11 cellular contexts compared by ENCODE assay signal in genomic region chr5:92863666-92864065, GRCh38.
"Had no signal": no experiment of that assay in that cellular context is flagged by ENCODE, and none has a peak within 500 bp of the region (broad histone marks: within the 10 kb centered on the region; RNA-seq: fewer than 3 reads in every experiment).

No MANE protein-coding gene starts in this region.

- DNase-seq: GM23248, GOT3, H7, H9, HCEC 1CT, HFFc6 had no signal

- FAIRE-seq: H1, H54 had no signal

- H3K36me3 ChIP-seq: HAP-1 had no signal

- H3K9me3 ChIP-seq: HAP-1 had no signal

- H3K4me1 ChIP-seq: HAP-1 had no signal

- ATAC-seq: GM23338, HCT116 had no signal

- H3K27ac ChIP-seq: GM23248 had no signal

- H3K4me3 ChIP-seq: GM23248, GM23338, HAP-1 had no signal
